ENCODE assay signal across 8 cellular contexts in the genomic region with DNA sequence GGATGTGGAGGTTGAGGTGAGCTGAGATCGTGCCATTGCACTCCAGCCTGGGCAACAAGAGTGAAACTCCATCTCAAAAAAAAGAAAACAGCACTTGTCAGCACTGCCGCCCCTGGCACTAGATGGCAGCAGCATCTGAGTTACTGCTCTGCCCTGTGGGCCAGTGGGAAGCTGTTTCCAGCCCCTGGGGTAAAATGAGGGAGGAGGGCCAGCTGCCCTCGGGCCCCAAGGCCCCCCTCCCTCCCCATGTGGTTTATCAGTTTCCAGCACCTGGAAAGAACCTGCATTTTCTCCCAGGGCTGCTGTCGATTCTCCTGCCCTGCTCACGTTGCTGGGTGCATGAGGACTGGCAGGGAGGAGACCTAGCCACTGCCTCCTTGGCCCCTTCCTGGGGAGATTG. TPM values are rescaled to one million over a fixed set of nuclear protein-coding genes. Genes with fewer than 3 reads are reported as not detected.
A peak's percentile ranks its signal among the peaks of the same experiment; 100 is the strongest.
DNase-seq lines count a peak whose midpoint lies in the region; ATAC-seq and TF ChIP-seq lines count a peak whose summit lies in the region.

No MANE protein-coding gene starts in this region.

- H3K27me3 ChIP-seq in DOHH2 (ENCODE audit: control insufficient read depth, low read length) (no peaks in the 10 kb centered on the region), left lung (no peaks in the 10 kb centered on the region)

- no peaks in the 10 kb centered on the region for H3F3A ChIP-seq in DOHH2 (ENCODE audit: control insufficient read depth, insufficient read depth)

- H3K79me2 ChIP-seq in DOHH2 (ENCODE audit: control insufficient read depth, low read length), result no peaks in the 10 kb centered on the region

- TF ChIP-seq CTCF in DOHH2 (IDR thresholded peaks at IDR 0.05; ENCODE audit: low read depth, low read length, poor library complexity, severe bottlenecking) (peak; percentile 36), LNCAP (IDR thresholded peaks at IDR 0.05) (peak; percentile 46), left lung (IDR thresholded peaks at IDR 0.05) (no peak)

- ATAC-seq in left lung (peak; percentile 65), GM21515 (IDR thresholded peaks at IDR 0.05; ENCODE audit: unreplicated experiment) (no peak), HG02852 (IDR thresholded peaks at IDR 0.05; ENCODE audit: unreplicated experiment) (no peak), HG02798 (IDR thresholded peaks at IDR 0.05; ENCODE audit: poor library complexity, unreplicated experiment) (no peak)

- H3K4me2 ChIP-seq in DOHH2 (ENCODE audit: low read length), result no peak overlapping the region

- H3K9me3 ChIP-seq in DOHH2 (ENCODE audit: control insufficient read depth, insufficient read depth, low read length), result no peaks in the 10 kb centered on the region
- no peaks in the 10 kb centered on the region for H3K9me3 ChIP-seq in left lung

- H3K4me1 ChIP-seq in DOHH2 (ENCODE audit: control insufficient read depth, low read length), result no peaks in the 10 kb centered on the region
- H3K4me1 ChIP-seq in left lung, result no peaks in the 10 kb centered on the region

- intact Hi-C loops in left lung (cut with DNase I), result no loop called here

- H3K4me3 ChIP-seq in DOHH2 (ENCODE audit: low read length) (no peak overlapping the region), left lung (no peak overlapping the region)

- H3K36me3 ChIP-seq in DOHH2 (ENCODE audit: control insufficient read depth, low read length), result peaks cover 76% of the 10 kb centered on the region
- H3K36me3 ChIP-seq in left lung, result peaks cover 0 to 99% of the 10 kb centered on the region in 2 donors

- DNase-seq in amniotic epithelial cell (ENCODE audit: low read depth) (peak; percentile 20), left lung (peak in 1 of 2 donors; percentile 54), NOMO-1 (lab: John Stamatoyannopoulos, UW; ENCODE audit: unreplicated experiment in 2 of 2) (no peak)

- no peaks in the 10 kb centered on the region for H3K9me2 ChIP-seq in DOHH2 (replicated peaks; ENCODE audit: control insufficient read depth, low read length)

- H3K27ac ChIP-seq in DOHH2 (ENCODE audit: low read depth, low read length), result no peak overlapping the region
- no peak overlapping the region for H3K27ac ChIP-seq in left lung

- no peaks in the 10 kb centered on the region for H4K20me1 ChIP-seq in DOHH2 (ENCODE audit: control insufficient read depth, insufficient read depth, low read depth, low read length)

RNA-seq across cellular contexts. Expression of a gene that starts 13.2 kb away (rescaled TPM):
- 1 to 10 TPM in 1 of 2 donors, under 1 TPM in 1; 0.47 to 1.1 TPM for total RNA-seq in left lung

RNA-seq across cellular contexts. Expression of a gene that starts 17.8 kb away (rescaled TPM):
- 10 to 100 TPM; 37.3 to 41.5 TPM for total RNA-seq in left lung

Comparison
In these comparisons a context has a peak if more than half of its experiments do, and no peak if none do; other contexts are left out.
1. CTCF ChIP-seq: peak in DOHH2 (single experiment) and LNCAP (single experiment); none in left lung (0 of 2).